ENCODE assay signal across 8 cellular contexts in the genomic region with DNA sequence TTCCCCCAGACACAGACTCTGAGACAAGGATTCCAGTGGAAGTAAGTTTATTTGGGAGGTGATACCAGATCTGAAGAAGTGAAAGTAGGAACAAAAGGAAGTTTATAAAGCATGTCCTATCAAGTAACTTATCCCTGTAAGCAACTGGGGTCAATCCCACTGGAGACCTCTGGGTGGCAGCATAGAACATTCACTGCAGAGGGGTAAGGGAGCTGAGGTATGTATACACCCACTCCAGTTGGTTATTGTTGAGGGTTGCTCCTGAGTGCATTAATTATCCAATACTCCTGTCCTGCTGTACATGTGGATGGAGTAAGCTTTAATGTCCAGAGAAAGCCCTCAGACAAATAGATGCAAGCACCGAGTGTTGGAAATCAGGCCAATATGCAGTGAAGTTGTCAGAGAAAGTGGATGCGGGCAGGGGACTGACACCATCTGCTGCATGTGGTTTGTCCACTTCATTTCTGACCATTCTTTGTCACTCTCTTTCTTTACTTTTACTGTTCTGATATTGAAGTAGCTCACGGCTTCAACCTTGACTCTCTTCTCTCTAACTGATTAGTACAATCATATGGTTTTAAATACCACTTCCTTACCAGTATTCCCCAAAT. TPM values are rescaled to one million over a fixed set of nuclear protein-coding genes. Genes with fewer than 3 reads are reported as not detected.
DNase-seq lines count a peak whose midpoint lies in the region; TF ChIP-seq lines count a peak whose summit lies in the region.

No MANE protein-coding gene starts in this region.

- no peak overlapping the region for H3K27ac ChIP-seq in uterus

- intact Hi-C loops in uterus (cut with DNase I; ENCODE audit: low total_unique reads): loop anchor here (5.0 kb wide), 1 partner anchor 62 kb away; no protein-coding TSS in a partner anchor

- no peak overlapping the region for H3K4me3 ChIP-seq in uterus

- no peaks in the 10 kb centered on the region for H3K4me1 ChIP-seq in uterus

- H3K9me3 ChIP-seq in uterus: no peaks in the 10 kb centered on the region

- no peaks in the 10 kb centered on the region for H3K27me3 ChIP-seq in uterus

- no peaks in the 10 kb centered on the region for H3K36me3 ChIP-seq in uterus

- no peak for TF ChIP-seq POLR2A in uterus (IDR thresholded peaks at IDR 0.05)

- DNase-seq in DMS79 treated with DMSO at 0.1 percent for 48 hours (lab: John Stamatoyannopoulos, UW) (peak; percentile 11), DMS79 (lab: John Stamatoyannopoulos, UW) (no peak), M059J (ENCODE audit: low read depth) (peak; percentile 54), glomerular visceral epithelial cell (ENCODE audit: extremely low spot score) (peak; percentile 18), uterus (no peak), superior temporal gyrus (ENCODE audit: extremely low spot score) (no peak)
- DNase-seq in activated CD4-positive, alpha-beta T cell treated with anti-CD3 and anti-CD28 coated beads, Interleukin-2, amount 50 U/mL, for 4 hours: peak; percentile 12 to 18
- peak; percentile 17 to 25 (median 19) for DNase-seq in stimulated activated CD4-positive, alpha-beta T cell treated with anti-CD3 and anti-CD28 coated beads, TNF-alpha, amount 100 ng/mL, for 48 hours (ENCODE audit: low read depth in 3 of 3)

- peak in 1 of 4 experiments; percentile 13 for TF ChIP-seq CTCF in uterus (IDR thresholded peaks at IDR 0.05)

RNA-seq across cellular contexts. Expression of a gene that starts 46.7 kb away (rescaled TPM):
- total RNA-seq in M059J (2014; rRNA removed; shearing (Covaris generic)): 0.66 and 2.4 TPM in 2 replicates
- total RNA-seq in uterus: 100 to 1,000 TPM in 2 of 4 donors, 10 to 100 TPM in 1, 1 to 10 TPM in 1; 9.4 to 166 (median 96.9) TPM

RNA-seq across cellular contexts. Expression of a gene that starts 46.9 kb away (rescaled TPM):
- 19.7 and 38.3 TPM in 2 replicates for total RNA-seq in M059J (2014; rRNA removed; shearing (Covaris generic))
- total RNA-seq in uterus: 10 to 100 TPM; 15.4 to 60.9 (median 22.8) TPM

Comparison
In these comparisons a context has a peak if more than half of its experiments do, and no peak if none do; other contexts are left out.
1. DNase-seq: peak in DMS79 treated with DMSO at 0.1 percent for 48 hours (single experiment), M059J (single experiment), activated CD4-positive, alpha-beta T cell treated with anti-CD3 and anti-CD28 coated beads, Interleukin-2, amount 50 U/mL, for 4 hours (2 of 2), glomerular visceral epithelial cell (single experiment) and stimulated activated CD4-positive, alpha-beta T cell treated with anti-CD3 and anti-CD28 coated beads, TNF-alpha, amount 100 ng/mL, for 48 hours (3 of 3); none in DMS79 (single experiment), uterus (0 of 2) and superior temporal gyrus (single experiment).